Comparison of ENCODE assay signal across 2 cellular contexts in the genomic region with DNA sequence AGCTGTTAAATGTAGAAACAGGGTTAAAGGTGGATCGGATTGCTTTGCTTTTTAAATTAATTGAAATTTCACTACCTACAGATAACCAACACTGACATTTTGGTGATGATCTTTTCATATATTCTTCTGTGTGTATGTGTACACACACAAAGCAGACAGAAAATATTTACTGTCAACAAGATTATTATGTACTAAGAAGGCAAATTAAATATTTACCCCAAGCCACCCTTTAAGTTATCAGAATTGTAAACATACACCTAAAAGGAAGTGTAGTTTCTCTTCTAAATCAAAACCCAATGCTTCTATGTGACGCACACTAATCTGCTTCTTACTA.
A peak's percentile ranks its signal among the peaks of the same experiment; 100 is the strongest.
TF ChIP-seq lines count a peak whose summit lies in the region.

No MANE protein-coding gene starts in this region.

TF ChIP-seq in A549, 52 proteins besides CTCF, POLR2A, EP300 and RAD21:
- TF ChIP-seq ZFP36 (IDR thresholded peaks at IDR 0.05; ENCODE audit: borderline replicate concordance, partially characterized antibody) (peak; percentile 33), EHMT2 (IDR thresholded peaks at IDR 0.05; ENCODE audit: low read depth) (no peak)

TF ChIP-seq in HepG2, 621 proteins besides CTCF, POLR2A, EP300 and RAD21 (continues in another document):
- TF ChIP-seq TRIM24 (CRISPR knock-in tag; IDR thresholded peaks at IDR 0.05) (no peak), GMEB2 (CRISPR knock-in tag; IDR thresholded peaks at IDR 0.05; ENCODE audit: low read depth) (no peak), FOXA3 (CRISPR knock-in tag; IDR thresholded peaks at IDR 0.05) (peak; percentile 81), TRAFD1 (CRISPR knock-in tag; IDR thresholded peaks at IDR 0.05; ENCODE audit: borderline replicate concordance) (no peak), TCF7L2 (IDR thresholded peaks at IDR 0.05; ENCODE audit: low read depth, low read length) (peak; percentile 41; the same call in 1 of the 2 replicates), FOXK1 (CRISPR knock-in tag; IDR thresholded peaks at IDR 0.05; ENCODE audit: borderline replicate concordance, low read depth) (no peak; the same call in 1 of the 2 replicates), GATAD1 (CRISPR knock-in tag; IDR thresholded peaks at IDR 0.05) (no peak), ZNF296 (CRISPR knock-in tag; conservative IDR thresholded peaks at IDR 0.05) (no peak), KDM6A (CRISPR knock-in tag; IDR thresholded peaks at IDR 0.05; ENCODE audit: low read depth) (no peak), WIZ (CRISPR knock-in tag; IDR thresholded peaks at IDR 0.05) (no peak), GATA4 (IDR thresholded peaks at IDR 0.05; ENCODE audit: borderline replicate concordance, low read depth) (0 out of 2 replicates have a peak, but pooled peaks have one; percentile 13), FIP1L1 (IDR thresholded peaks at IDR 0.05; ENCODE audit: borderline replicate concordance, insufficient read depth, low read depth, low read length) (no peak), ARNT (IDR thresholded peaks at IDR 0.05) (no peak), MTA3 (CRISPR knock-in tag; IDR thresholded peaks at IDR 0.05) (no peak), CSRNP2 (CRISPR knock-in tag; conservative IDR thresholded peaks at IDR 0.05; ENCODE audit: low read depth) (no peak), ZNF878 (CRISPR knock-in tag; IDR thresholded peaks at IDR 0.05) (no peak), KDM3A (CRISPR knock-in tag; IDR thresholded peaks at IDR 0.05; ENCODE audit: low read depth) (no peak), FOXP1 (IDR thresholded peaks at IDR 0.05) (no peak), FOXP1 (CRISPR knock-in tag; IDR thresholded peaks at IDR 0.05) (peak; percentile 76; the same call in 1 of the 2 replicates), BHLHE40 (IDR thresholded peaks at IDR 0.05; ENCODE audit: low read length) (no peak), ZXDC (CRISPR knock-in tag; IDR thresholded peaks at IDR 0.05) (no peak), ZNF720 (CRISPR knock-in tag; IDR thresholded peaks at IDR 0.05) (no peak), HHEX (CRISPR knock-in tag; IDR thresholded peaks at IDR 0.05) (no peak), TEF (CRISPR knock-in tag; IDR thresholded peaks at IDR 0.05) (no peak), CREB3 (CRISPR knock-in tag; IDR thresholded peaks at IDR 0.05) (no peak), ZNF282 (IDR thresholded peaks at IDR 0.05; ENCODE audit: partially characterized antibody) (no peak)
- TF ChIP-seq, protein P1, sequence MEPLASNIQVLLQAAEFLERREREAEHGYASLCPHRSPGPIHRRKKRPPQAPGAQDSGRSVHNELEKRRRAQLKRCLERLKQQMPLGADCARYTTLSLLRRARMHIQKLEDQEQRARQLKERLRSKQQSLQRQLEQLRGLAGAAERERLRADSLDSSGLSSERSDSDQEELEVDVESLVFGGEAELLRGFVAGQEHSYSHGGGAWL (CRISPR knock-in tag; IDR thresholded peaks at IDR 0.05): no peak
- TF ChIP-seq, protein P2, sequence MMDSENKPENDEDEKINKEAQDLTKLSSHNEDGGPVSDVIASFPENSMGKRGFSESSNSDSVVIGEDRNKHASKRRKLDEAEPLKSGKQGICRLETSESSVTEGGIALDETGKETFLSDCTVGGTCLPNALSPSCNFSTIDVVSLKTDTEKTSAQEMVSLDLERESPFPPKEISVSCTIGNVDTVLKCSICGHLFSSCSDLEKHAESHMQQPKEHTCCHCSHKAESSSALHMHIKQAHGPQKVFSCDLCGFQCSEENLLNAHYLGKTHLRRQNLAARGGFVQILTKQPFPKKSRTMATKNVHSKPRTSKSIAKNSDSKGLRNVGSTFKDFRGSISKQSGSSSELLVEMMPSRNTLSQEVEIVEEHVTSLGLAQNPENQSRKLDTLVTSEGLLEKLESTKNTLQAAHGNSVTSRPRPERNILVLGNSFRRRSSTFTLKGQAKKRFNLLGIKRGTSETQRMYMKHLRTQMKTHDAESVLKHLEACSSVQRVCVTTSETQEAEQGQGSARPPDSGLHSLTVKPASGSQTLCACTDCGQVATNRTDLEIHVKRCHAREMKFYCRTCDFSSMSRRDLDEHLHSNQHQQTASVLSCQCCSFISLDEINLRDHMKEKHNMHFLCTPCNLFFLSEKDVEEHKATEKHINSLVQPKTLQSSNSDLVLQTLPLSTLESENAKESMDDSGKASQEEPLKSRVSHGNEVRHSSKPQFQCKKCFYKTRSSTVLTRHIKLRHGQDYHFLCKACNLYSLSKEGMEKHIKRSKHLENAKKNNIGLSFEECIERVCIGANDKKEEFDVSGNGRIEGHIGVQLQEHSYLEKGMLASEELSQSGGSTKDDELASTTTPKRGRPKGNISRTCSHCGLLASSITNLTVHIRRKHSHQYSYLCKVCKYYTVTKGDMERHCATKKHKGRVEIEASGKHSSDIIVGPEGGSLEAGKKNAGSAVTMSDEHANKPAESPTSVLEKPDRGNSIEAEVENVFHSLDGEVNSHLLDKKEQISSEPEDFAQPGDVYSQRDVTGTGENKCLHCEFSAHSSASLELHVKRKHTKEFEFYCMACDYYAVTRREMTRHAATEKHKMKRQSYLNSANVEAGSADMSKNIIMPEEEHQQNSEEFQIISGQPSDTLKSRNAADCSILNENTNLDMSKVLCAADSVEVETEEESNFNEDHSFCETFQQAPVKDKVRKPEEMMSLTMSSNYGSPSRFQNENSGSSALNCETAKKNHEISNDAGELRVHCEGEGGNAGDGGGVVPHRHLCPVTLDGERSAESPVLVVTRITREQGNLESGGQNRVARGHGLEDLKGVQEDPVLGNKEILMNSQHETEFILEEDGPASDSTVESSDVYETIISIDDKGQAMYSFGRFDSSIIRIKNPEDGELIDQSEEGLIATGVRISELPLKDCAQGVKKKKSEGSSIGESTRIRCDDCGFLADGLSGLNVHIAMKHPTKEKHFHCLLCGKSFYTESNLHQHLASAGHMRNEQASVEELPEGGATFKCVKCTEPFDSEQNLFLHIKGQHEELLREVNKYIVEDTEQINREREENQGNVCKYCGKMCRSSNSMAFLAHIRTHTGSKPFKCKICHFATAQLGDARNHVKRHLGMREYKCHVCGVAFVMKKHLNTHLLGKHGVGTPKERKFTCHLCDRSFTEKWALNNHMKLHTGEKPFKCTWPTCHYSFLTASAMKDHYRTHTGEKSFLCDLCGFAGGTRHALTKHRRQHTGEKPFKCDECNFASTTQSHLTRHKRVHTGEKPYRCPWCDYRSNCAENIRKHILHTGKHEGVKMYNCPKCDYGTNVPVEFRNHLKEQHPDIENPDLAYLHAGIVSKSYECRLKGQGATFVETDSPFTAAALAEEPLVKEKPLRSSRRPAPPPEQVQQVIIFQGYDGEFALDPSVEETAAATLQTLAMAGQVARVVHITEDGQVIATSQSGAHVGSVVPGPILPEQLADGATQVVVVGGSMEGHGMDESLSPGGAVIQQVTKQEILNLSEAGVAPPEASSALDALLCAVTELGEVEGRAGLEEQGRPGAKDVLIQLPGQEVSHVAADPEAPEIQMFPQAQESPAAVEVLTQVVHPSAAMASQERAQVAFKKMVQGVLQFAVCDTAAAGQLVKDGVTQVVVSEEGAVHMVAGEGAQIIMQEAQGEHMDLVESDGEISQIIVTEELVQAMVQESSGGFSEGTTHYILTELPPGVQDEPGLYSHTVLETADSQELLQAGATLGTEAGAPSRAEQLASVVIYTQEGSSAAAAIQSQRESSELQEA (CRISPR knock-in tag; IDR thresholded peaks at IDR 0.05; ENCODE audit: not compliant biosample characterization): no peak
- TF ChIP-seq, protein P3, sequence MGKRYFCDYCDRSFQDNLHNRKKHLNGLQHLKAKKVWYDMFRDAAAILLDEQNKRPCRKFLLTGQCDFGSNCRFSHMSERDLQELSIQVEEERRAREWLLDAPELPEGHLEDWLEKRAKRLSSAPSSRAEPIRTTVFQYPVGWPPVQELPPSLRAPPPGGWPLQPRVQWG (CRISPR knock-in tag; IDR thresholded peaks at IDR 0.05; ENCODE audit: borderline replicate concordance, low read depth): no peak
- TF ChIP-seq, protein P4, sequence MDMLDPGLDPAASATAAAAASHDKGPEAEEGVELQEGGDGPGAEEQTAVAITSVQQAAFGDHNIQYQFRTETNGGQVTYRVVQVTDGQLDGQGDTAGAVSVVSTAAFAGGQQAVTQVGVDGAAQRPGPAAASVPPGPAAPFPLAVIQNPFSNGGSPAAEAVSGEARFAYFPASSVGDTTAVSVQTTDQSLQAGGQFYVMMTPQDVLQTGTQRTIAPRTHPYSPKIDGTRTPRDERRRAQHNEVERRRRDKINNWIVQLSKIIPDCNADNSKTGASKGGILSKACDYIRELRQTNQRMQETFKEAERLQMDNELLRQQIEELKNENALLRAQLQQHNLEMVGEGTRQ (IDR thresholded peaks at IDR 0.05; ENCODE audit: low read depth, low read length): no peak
- TF ChIP-seq, protein P4 (CRISPR knock-in tag; IDR thresholded peaks at IDR 0.05; ENCODE audit: borderline replicate concordance): no peak
- TF ChIP-seq, protein P5, sequence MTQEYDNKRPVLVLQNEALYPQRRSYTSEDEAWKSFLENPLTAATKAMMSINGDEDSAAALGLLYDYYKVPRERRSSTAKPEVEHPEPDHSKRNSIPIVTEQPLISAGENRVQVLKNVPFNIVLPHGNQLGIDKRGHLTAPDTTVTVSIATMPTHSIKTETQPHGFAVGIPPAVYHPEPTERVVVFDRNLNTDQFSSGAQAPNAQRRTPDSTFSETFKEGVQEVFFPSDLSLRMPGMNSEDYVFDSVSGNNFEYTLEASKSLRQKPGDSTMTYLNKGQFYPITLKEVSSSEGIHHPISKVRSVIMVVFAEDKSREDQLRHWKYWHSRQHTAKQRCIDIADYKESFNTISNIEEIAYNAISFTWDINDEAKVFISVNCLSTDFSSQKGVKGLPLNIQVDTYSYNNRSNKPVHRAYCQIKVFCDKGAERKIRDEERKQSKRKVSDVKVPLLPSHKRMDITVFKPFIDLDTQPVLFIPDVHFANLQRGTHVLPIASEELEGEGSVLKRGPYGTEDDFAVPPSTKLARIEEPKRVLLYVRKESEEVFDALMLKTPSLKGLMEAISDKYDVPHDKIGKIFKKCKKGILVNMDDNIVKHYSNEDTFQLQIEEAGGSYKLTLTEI (CRISPR knock-in tag; conservative IDR thresholded peaks at IDR 0.05): no peak
